Comparison of ENCODE assay signal across 10 cellular contexts in genomic region chr2:60565472-60565871, GRCh38. TPM values are rescaled to one million over a fixed set of nuclear protein-coding genes. Genes with fewer than 3 reads are reported as not detected.
A peak's percentile ranks its signal among the peaks of the same experiment; 100 is the strongest.
DNase-seq lines count a peak whose midpoint lies in the region; ATAC-seq and FAIRE-seq lines count a peak whose summit lies in the region.
"Had no signal": no experiment of that assay in that cellular context is flagged by ENCODE, and none has a peak within 500 bp of the region (broad histone marks: within the 10 kb centered on the region; RNA-seq: fewer than 3 reads in every experiment).

No MANE protein-coding gene starts in this region.

- peaks cover 0 to 6% (median 0%) of the 10 kb centered on the region in 7 donors for H3K4me1 Mint-ChIP-seq in naive thymus-derived CD4-positive, alpha-beta T cell
- peaks cover 6% of the 10 kb centered on the region for H3K4me1 Mint-ChIP-seq in activated T-cell treated with anti-CD3 and anti-CD28 coated beads, Interleukin-2, amount 50 U/mL, for 72 hours (ENCODE audit: low read depth)
- peaks cover 0 to 1% (median 0%) of the 10 kb centered on the region in 3 donors for H3K4me1 Mint-ChIP-seq in T-cell
- H3K4me1 Mint-ChIP-seq: CD4-positive, CD25-positive, alpha-beta regulatory T cell had no signal

- no peak for FAIRE-seq in frontal cortex (lab: Jason Lieb, UNC)

- no peak overlapping the region for H3K27ac Mint-ChIP-seq in naive thymus-derived CD4-positive, alpha-beta T cell
- H3K27ac Mint-ChIP-seq in activated T-cell treated with anti-CD3 and anti-CD28 coated beads, Interleukin-2, amount 50 U/mL, for 72 hours: no peak overlapping the region
- no peak overlapping the region for H3K27ac Mint-ChIP-seq in T-cell
- H3K27ac Mint-ChIP-seq: CD4-positive, CD25-positive, alpha-beta regulatory T cell had no signal

- peak; percentile 37 for ATAC-seq in naive thymus-derived CD4-positive, alpha-beta T cell
- no peak for ATAC-seq in activated T-cell treated with anti-CD3 and anti-CD28 coated beads, Interleukin-2, amount 50 U/mL, for 72 hours (replicated peaks in 1 of 2)
- ATAC-seq in T-cell (replicated peaks in 1 of 4): no peak

- no peaks in the 10 kb centered on the region for H3K36me3 Mint-ChIP-seq in naive thymus-derived CD4-positive, alpha-beta T cell
- no peaks in the 10 kb centered on the region for H3K36me3 Mint-ChIP-seq in activated T-cell treated with anti-CD3 and anti-CD28 coated beads, Interleukin-2, amount 50 U/mL, for 72 hours (ENCODE audit: insufficient read depth in 2 of 2)
- no peaks in the 10 kb centered on the region for H3K36me3 Mint-ChIP-seq in T-cell
- H3K36me3 Mint-ChIP-seq: CD4-positive, CD25-positive, alpha-beta regulatory T cell had no signal

- no peak overlapping the region for H3K27ac ChIP-seq in naive thymus-derived CD4-positive, alpha-beta T cell (ENCODE audit: low read depth, low read length)

- H3K4me3 ChIP-seq in naive thymus-derived CD4-positive, alpha-beta T cell (ENCODE audit: low read length): no peak overlapping the region

- peaks cover 0 to 2% (median 0%) of the 10 kb centered on the region in 11 donors for H3K9me3 Mint-ChIP-seq in naive thymus-derived CD4-positive, alpha-beta T cell
- no peaks in the 10 kb centered on the region for H3K9me3 Mint-ChIP-seq in activated T-cell treated with anti-CD3 and anti-CD28 coated beads, Interleukin-2, amount 50 U/mL, for 72 hours
- no peaks in the 10 kb centered on the region for H3K9me3 Mint-ChIP-seq in T-cell

- peaks cover 28 to 55% (median 48%) of the 10 kb centered on the region in 5 donors for H3K27me3 Mint-ChIP-seq in naive thymus-derived CD4-positive, alpha-beta T cell
- H3K27me3 Mint-ChIP-seq in activated T-cell treated with anti-CD3 and anti-CD28 coated beads, Interleukin-2, amount 50 U/mL, for 72 hours (ENCODE audit: low read depth): peaks cover 41% of the 10 kb centered on the region
- H3K27me3 Mint-ChIP-seq in T-cell: peaks cover 31 to 47% of the 10 kb centered on the region in 2 donors

- H3K27me3 ChIP-seq in naive thymus-derived CD4-positive, alpha-beta T cell (ENCODE audit: control insufficient read depth in 2 of 2, insufficient read depth in 2 of 2, low read length in 2 of 2): peaks cover 4 to 5% of the 10 kb centered on the region in 2 donors

- CTCF ChIA-PET in naive thymus-derived CD4-positive, alpha-beta T cell (lab: Charles Lee): no interaction called here
- CTCF ChIA-PET in T-cell (lab: Charles Lee): interaction anchor here in 1 of 2 donors (0.5 kb wide), 1 partner anchor 1289 kb away, joined by 3 read pairs; no protein-coding TSS in a partner anchor

- no peaks in the 10 kb centered on the region for H3K9me3 ChIP-seq in naive thymus-derived CD4-positive, alpha-beta T cell (ENCODE audit: control insufficient read depth in 2 of 3, low read length in 3 of 3)

- DNase-seq in NCI-H1105 treated with DMSO at 0.1 percent for 48 hours (lab: John Stamatoyannopoulos, UW): peak; percentile 40
- DNase-seq in NCI-H1105 (lab: John Stamatoyannopoulos, UW): no peak
- DNase-seq in HT1080 (ENCODE audit: low read depth): peak; percentile 38
- DNase-seq in UCSD-AML1 (lab: John Stamatoyannopoulos, UW; ENCODE audit: unreplicated experiment): peak; percentile 22
- DNase-seq in naive thymus-derived CD4-positive, alpha-beta T cell: no peak
- no peak for DNase-seq in frontal cortex (ENCODE audit: low spot score in 2 of 2)
- DNase-seq in activated T-cell treated with anti-CD3 and anti-CD28 coated beads, Interleukin-2, amount 50 U/mL, for 72 hours: no peak
- DNase-seq in T-cell: no peak
- DNase-seq: CD4-positive, CD25-positive, alpha-beta regulatory T cell; kidney glomerular epithelial cell had no signal

- H3K36me3 ChIP-seq in naive thymus-derived CD4-positive, alpha-beta T cell (ENCODE audit: control insufficient read depth in 2 of 3, insufficient read depth in 3 of 3, low read length in 3 of 3): no peaks in the 10 kb centered on the region

- no peak overlapping the region for H3K4me3 Mint-ChIP-seq in naive thymus-derived CD4-positive, alpha-beta T cell
- H3K4me3 Mint-ChIP-seq in activated T-cell treated with anti-CD3 and anti-CD28 coated beads, Interleukin-2, amount 50 U/mL, for 72 hours: no peak overlapping the region
- H3K4me3 Mint-ChIP-seq in T-cell: no peak overlapping the region
- H3K4me3 Mint-ChIP-seq: CD4-positive, CD25-positive, alpha-beta regulatory T cell had no signal

- POLR2A ChIA-PET in naive thymus-derived CD4-positive, alpha-beta T cell (lab: Charles Lee): no interaction called here
- POLR2A ChIA-PET in T-cell (lab: Charles Lee): no interaction called here

- intact Hi-C loops in naive thymus-derived CD4-positive, alpha-beta T cell (cut with micrococcal nuclease): no loop called here

- H3K4me1 ChIP-seq in naive thymus-derived CD4-positive, alpha-beta T cell (ENCODE audit: control insufficient read depth in 2 of 2, insufficient read depth in 2 of 2, low read length in 2 of 2): peaks cover 0 to 12% of the 10 kb centered on the region in 2 donors

RNA-seq across cellular contexts. Expression of gene BCL11A, which starts 12.0 kb away (rescaled TPM):
- total RNA-seq in HT1080 (2014; rRNA removed; shearing (Covaris generic)): 9.8 and 15.6 TPM in 2 replicates
- polyA plus RNA-seq in HT1080 (2015; cell fraction: cytosol; rRNA removed): 8.3 and 8.5 TPM in 2 replicates
- polyA plus RNA-seq in HT1080 (2015; cell fraction: nucleus; rRNA removed): 11.6 and 13.6 TPM in 2 replicates
- total RNA-seq in naive thymus-derived CD4-positive, alpha-beta T cell: 10 to 100 TPM in 1 of 5 experiments, 1 to 10 TPM in 3, not detected in 1; 1.6 to 26.2 (median 4.4) TPM
- 1 to 10 TPM; 1.5 to 2.8 TPM for polyA plus RNA-seq in naive thymus-derived CD4-positive, alpha-beta T cell
- total RNA-seq in frontal cortex (68.1 TPM), T-cell (10 to 100 TPM in 1 of 5 donors, 1 to 10 TPM in 4; 3.6 to 11.9 (median 5.6) TPM)
- 1 to 10 TPM in 1 of 2 donors, under 1 TPM in 1; 1.00 to 1.2 TPM for total RNA-seq in activated T-cell treated with anti-CD3 and anti-CD28 coated beads, Interleukin-2, amount 50 U/mL, for 72 hours

Comparison
In these comparisons a context has a peak if more than half of its experiments do, and no peak if none do; other contexts are left out.
1. DNase-seq: peak in NCI-H1105 treated with DMSO at 0.1 percent for 48 hours (single experiment), HT1080 (single experiment) and UCSD-AML1 (single experiment); none in NCI-H1105 (single experiment), naive thymus-derived CD4-positive, alpha-beta T cell (0 of 9), frontal cortex (0 of 2), activated T-cell treated with anti-CD3 and anti-CD28 coated beads, Interleukin-2, amount 50 U/mL, for 72 hours (0 of 2) and T-cell (0 of 34).